ENCODE assay signal across 15 cellular contexts in genomic region chr17:28563475-28563874, GRCh38. TPM values are rescaled to one million over a fixed set of nuclear protein-coding genes. Genes with fewer than 3 reads are reported as not detected.
A peak's percentile ranks its signal among the peaks of the same experiment; 100 is the strongest.
DNase-seq lines count a peak whose midpoint lies in the region; TF ChIP-seq lines count a peak whose summit lies in the region.
"Had no signal": no experiment of that assay in that cellular context is flagged by ENCODE, and none has a peak within 500 bp of the region (broad histone marks: within the 10 kb centered on the region; RNA-seq: fewer than 3 reads in every experiment).

No MANE protein-coding gene starts in this region.

- H2BK120ac ChIP-seq in trophoblast cell (ENCODE audit: insufficient read depth, low read length, poor library complexity), result no peak overlapping the region

- H3K27me3 ChIP-seq in trophoblast cell (ENCODE audit: insufficient read depth, low read length), result no peaks in the 10 kb centered on the region
- no peaks in the 10 kb centered on the region for H3K27me3 ChIP-seq in MM.1S (replicated peaks; ENCODE audit: insufficient read depth, low read length)
- H3K27me3 ChIP-seq: testis had no signal

- H3K9me2 ChIP-seq in MM.1S (replicated peaks; ENCODE audit: insufficient read depth, low read length), result no peaks in the 10 kb centered on the region

- DNase-seq in GM04503 (ENCODE audit: low read depth) (peak; percentile 27), SK-MEL-5 (ENCODE audit: low read depth, low spot score) (peak; percentile 47), fibroblast of the aortic adventitia (ENCODE audit: low read depth) (peak; percentile 55), trophoblast cell (peak in 1 of 2 donors; percentile 79), NCI-H69 (lab: John Stamatoyannopoulos, UW) (no peak), MM.1S (no peak), posterior vena cava (ENCODE audit: low spot score) (no peak), NCI-H1436 (lab: John Stamatoyannopoulos, UW) (no peak)
- DNase-seq: activated CD4-positive, alpha-beta T cell treated with anti-CD3 and anti-CD28 coated beads for 1 hour; activated T-cell treated with anti-CD3 and anti-CD28 coated beads, Interleukin-2, amount 50 U/mL, for 48 hours; hippocampal formation; NCI-H146; NCI-H774; testis had no signal

- H4K12ac ChIP-seq in trophoblast cell (ENCODE audit: low read depth, low read length), result no peak overlapping the region

- H3K4me3 ChIP-seq in fibroblast of the aortic adventitia (ENCODE audit: low read depth, low read length) (no peak overlapping the region), trophoblast cell (ENCODE audit: low read depth, low read length) (no peak overlapping the region), MM.1S (ENCODE audit: low read length) (no peak overlapping the region)
- H3K4me3 ChIP-seq: SK-N-MC, testis had no signal

- intact Hi-C loops in posterior vena cava (cut with DNase I), result no loop called here

- H3K4ac ChIP-seq in trophoblast cell (ENCODE audit: low read depth, low read length), result peak overlapping the region; percentile 19

- H4K20me1 ChIP-seq in MM.1S (ENCODE audit: insufficient read depth, low read length), result no peaks in the 10 kb centered on the region

- no peak overlapping the region for H3K23ac ChIP-seq in trophoblast cell (ENCODE audit: low read length)

- no peak overlapping the region for H2BK12ac ChIP-seq in trophoblast cell (ENCODE audit: low read length)

- H3K9me3 ChIP-seq in trophoblast cell (ENCODE audit: insufficient read depth, low read depth, low read length), result no peaks in the 10 kb centered on the region
- no peaks in the 10 kb centered on the region for H3K9me3 ChIP-seq in MM.1S (replicated peaks; ENCODE audit: insufficient read depth, low read length)
- H3K9me3 ChIP-seq: testis had no signal

- no peak overlapping the region for H2BK5ac ChIP-seq in trophoblast cell (ENCODE audit: low read depth, low read length, poor library complexity)

- peaks cover 2% of the 10 kb centered on the region for H3K79me1 ChIP-seq in trophoblast cell (ENCODE audit: low read length)

- H2AFZ ChIP-seq in trophoblast cell (ENCODE audit: insufficient read depth, low read length, poor library complexity) (no peak overlapping the region), MM.1S (ENCODE audit: low read length) (no peak overlapping the region)

- in situ Hi-C loops in SK-MEL-5 (cut with HindIII; ENCODE audit: low pct_unique_long_range_greater_than_20kb, low sequenced_read_pairs), result no loop called here

- no peaks in the 10 kb centered on the region for H3K79me2 ChIP-seq in trophoblast cell (ENCODE audit: control insufficient read depth, insufficient read depth, low read length, poor library complexity)
- H3K79me2 ChIP-seq in MM.1S (ENCODE audit: low read length), result peaks cover 38% of the 10 kb centered on the region

- H3K18ac ChIP-seq in trophoblast cell (ENCODE audit: low read length), result no peak overlapping the region

- H3F3A ChIP-seq in MM.1S (ENCODE audit: insufficient read depth, low read length), result 0 out of 2 replicates have a peak, but pooled peaks cover 6% of the 10 kb centered on the region

- H4K91ac ChIP-seq in trophoblast cell (ENCODE audit: low read depth, low read length), result peak overlapping the region; percentile 19

- H3K27ac ChIP-seq in trophoblast cell (ENCODE audit: low read depth, low read length), result peak overlapping the region; percentile 3
- H3K27ac ChIP-seq in MM.1S (ENCODE audit: low read length), result no peak overlapping the region
- H3K27ac ChIP-seq: SK-N-MC, testis had no signal

- peaks cover 17% of the 10 kb centered on the region in 2 experiments for H3K36me3 ChIP-seq in trophoblast cell (ENCODE audit: control insufficient read depth in 1 of 2, insufficient read depth in 2 of 2, low read length in 2 of 2)
- no peaks in the 10 kb centered on the region; the same call in none of the 2 replicates for H3K36me3 ChIP-seq in MM.1S (replicated peaks; ENCODE audit: insufficient read depth, low read length)

- peaks cover 7 to 9% of the 10 kb centered on the region in 2 experiments for H3K4me1 ChIP-seq in trophoblast cell (ENCODE audit: control insufficient read depth in 1 of 2, insufficient read depth in 2 of 2, low read length in 2 of 2)
- peaks cover 11% of the 10 kb centered on the region for H3K4me1 ChIP-seq in MM.1S (ENCODE audit: low read length)

- WGBS in trophoblast cell (ENCODE audit: extremely low coverage, insufficient coverage, insufficient read length), result no CpG with 5 or more reads among the region's 3 CpGs

- no peak overlapping the region for H2AK5ac ChIP-seq in trophoblast cell (ENCODE audit: low read length)

- H3K9ac ChIP-seq in trophoblast cell (ENCODE audit: low read length) (no peak overlapping the region), MM.1S (ENCODE audit: low read length) (no peak overlapping the region)

- TF ChIP-seq CTCF in fibroblast of the aortic adventitia (IDR thresholded peaks at IDR 0.05; ENCODE audit: insufficient read depth, low read length), result no peak
- no peak for TF ChIP-seq CTCF in MM.1S (IDR thresholded peaks at IDR 0.05; ENCODE audit: low read length)

- peak overlapping the region; percentile 26 for H4K8ac ChIP-seq in trophoblast cell (ENCODE audit: low read depth, low read length)

- H3K14ac ChIP-seq in trophoblast cell (ENCODE audit: low read length), result no peak overlapping the region

- H3K4me2 ChIP-seq in trophoblast cell (ENCODE audit: low read length) (no peak overlapping the region), MM.1S (ENCODE audit: low read depth, low read length) (no peak overlapping the region)

RNA-seq across cellular contexts. Expression of gene PIGS, which starts 7.8 kb away (rescaled TPM):
- total RNA-seq in SK-MEL-5 (2014; rRNA removed; shearing (Covaris generic)), result 45.4 and 46.6 TPM in 2 replicates
- polyA plus RNA-seq in SK-MEL-5 (2015; cell fraction: cytosol; rRNA removed), result 143 and 147 TPM in 2 replicates
- polyA plus RNA-seq in SK-MEL-5 (2015; cell fraction: nucleus; rRNA removed), result 69.7 and 75.6 TPM in 2 replicates
- total RNA-seq in fibroblast of the aortic adventitia (ENCODE audit: low replicate concordance) (15.8 and 26.9 TPM in 2 replicates), posterior vena cava (10 to 100 TPM; 27.6 to 33.8 TPM)
- 60.9 and 63.9 TPM in 2 replicates for polyA plus RNA-seq in trophoblast cell (2013)

RNA-seq across cellular contexts. Expression of gene UNC119, which starts 11.1 kb away (rescaled TPM):
- total RNA-seq in SK-MEL-5 (2014; rRNA removed; shearing (Covaris generic)), result 38.8 and 45.0 TPM in 2 replicates
- 42.5 and 46.1 TPM in 2 replicates for polyA plus RNA-seq in SK-MEL-5 (2015; cell fraction: cytosol; rRNA removed)
- polyA plus RNA-seq in SK-MEL-5 (2015; cell fraction: nucleus; rRNA removed), result 161 and 170 TPM in 2 replicates
- total RNA-seq in fibroblast of the aortic adventitia (ENCODE audit: low replicate concordance) (12.2 and 18.2 TPM in 2 replicates), posterior vena cava (10 to 100 TPM; 12.9 to 15.6 TPM)
- 31.6 and 32.7 TPM in 2 replicates for polyA plus RNA-seq in trophoblast cell (2013)

RNA-seq across cellular contexts. Expression of gene ALDOC, which starts 13.2 kb away (rescaled TPM):
- total RNA-seq in SK-MEL-5 (2014; rRNA removed; shearing (Covaris generic)), result 22.5 and 24.2 TPM in 2 replicates
- polyA plus RNA-seq in SK-MEL-5 (2015; cell fraction: cytosol; rRNA removed), result 3.8 and 7.7 TPM in 2 replicates
- polyA plus RNA-seq in SK-MEL-5 (2015; cell fraction: nucleus; rRNA removed), result 2.1 and 3.9 TPM in 2 replicates
- total RNA-seq in fibroblast of the aortic adventitia (ENCODE audit: low replicate concordance), result 17.6 and 36.3 TPM in 2 replicates
- 19.2 and 19.7 TPM in 2 replicates for polyA plus RNA-seq in trophoblast cell (2013)
- total RNA-seq in posterior vena cava, result 1 to 10 TPM; 6.9 to 8.4 TPM

RNA-seq across cellular contexts. Expression of gene SPAG5, which starts 35.4 kb away (rescaled TPM):
- total RNA-seq in SK-MEL-5 (2014; rRNA removed; shearing (Covaris generic)), result 33.5 and 44.0 TPM in 2 replicates
- polyA plus RNA-seq in SK-MEL-5 (2015; cell fraction: cytosol; rRNA removed), result 34.4 and 40.9 TPM in 2 replicates
- polyA plus RNA-seq in SK-MEL-5 (2015; cell fraction: nucleus; rRNA removed), result 208 and 287 TPM in 2 replicates
- total RNA-seq in fibroblast of the aortic adventitia (ENCODE audit: low replicate concordance), result 7.4 and 31.8 TPM in 2 replicates
- polyA plus RNA-seq in trophoblast cell (2013), result 48.0 and 51.8 TPM in 2 replicates
- 1 to 10 TPM; 1.8 to 1.9 TPM for total RNA-seq in posterior vena cava

RNA-seq across cellular contexts. Expression of gene RSKR, which starts 50.5 kb away (rescaled TPM):
- total RNA-seq in SK-MEL-5 (2014; rRNA removed; shearing (Covaris generic)), result 3.4 and 4.8 TPM in 2 replicates
- 2.9 and 4.6 TPM in 2 replicates for polyA plus RNA-seq in SK-MEL-5 (2015; cell fraction: cytosol; rRNA removed)
- polyA plus RNA-seq in SK-MEL-5 (2015; cell fraction: nucleus; rRNA removed), result 90.7 and 105 TPM in 2 replicates
- total RNA-seq in fibroblast of the aortic adventitia (ENCODE audit: low replicate concordance), result 4.3 TPM in 1 of 2 replicates, not detected in the other
- polyA plus RNA-seq in trophoblast cell (2013), result 4.4 and 4.6 TPM in 2 replicates
- 10 to 100 TPM in 1 of 2 donors, 1 to 10 TPM in 1; 4.7 to 10.1 TPM for total RNA-seq in posterior vena cava

Comparison
In these comparisons a context has a peak if more than half of its experiments do, and no peak if none do; other contexts are left out.
1. DNase-seq: peak in GM04503 (single experiment), SK-MEL-5 (single experiment) and fibroblast of the aortic adventitia (single experiment); none in NCI-H69 (single experiment), MM.1S (single experiment), posterior vena cava (single experiment) and NCI-H1436 (single experiment).